ENCODE assay signal across 16 cellular contexts in genomic region chr7:143300959-143301617, GRCh38. TPM values are rescaled to one million over a fixed set of nuclear protein-coding genes. Genes with fewer than 3 reads are reported as not detected.
A peak's percentile ranks its signal among the peaks of the same experiment; 100 is the strongest.
DNase-seq lines count a peak whose midpoint lies in the region; ATAC-seq and TF ChIP-seq lines count a peak whose summit lies in the region.
"Had no signal": no experiment of that assay in that cellular context is flagged by ENCODE, and none has a peak within 500 bp of the region (broad histone marks: within the 10 kb centered on the region; RNA-seq: fewer than 3 reads in every experiment).

No MANE protein-coding gene starts in this region.

- intact Hi-C loops in Panc1 (cut with micrococcal nuclease; ENCODE audit: unreplicated experiment), result no loop called here

- ATAC-seq in Panc1 (no peak), HG03432 (IDR thresholded peaks at IDR 0.05; ENCODE audit: unreplicated experiment) (no peak)
- ATAC-seq in effector memory CD8-positive, alpha-beta T cell (replicated peaks), result no peak
- ATAC-seq in stimulated activated effector memory CD8-positive, alpha-beta T cell treated with anti-CD3 and anti-CD28 coated beads, Interleukin-12 subunit alpha, Interleukin-12 subunit beta, amount 100 ng/mL, for 72 hours, result no peak
- ATAC-seq: Right ventricle myocardium inferior had no signal

- POLR2A ChIA-PET in Panc1 (lab: Charles Lee), result interaction anchor here (0.5 kb wide), 1 partner anchor 11 kb away, joined by 5 read pairs; no protein-coding TSS in a partner anchor

- H3K4me3 ChIP-seq in Panc1 (ENCODE audit: low read depth in 2 of 2, low read length in 2 of 2), result no peak overlapping the region

- H3K36me3 Mint-ChIP-seq in HFFc6 (ENCODE audit: low read depth), result peaks cover 61% of the 10 kb centered on the region
- peaks cover 92% of the 10 kb centered on the region for H3K36me3 Mint-ChIP-seq in effector memory CD8-positive, alpha-beta T cell (ENCODE audit: insufficient read depth)
- peaks cover 100% of the 10 kb centered on the region for H3K36me3 Mint-ChIP-seq in stimulated activated effector memory CD8-positive, alpha-beta T cell treated with anti-CD3 and anti-CD28 coated beads, Interleukin-12 subunit alpha, Interleukin-12 subunit beta, amount 100 ng/mL, for 72 hours

- H3K27me3 Mint-ChIP-seq in HFFc6 (ENCODE audit: insufficient read depth), result no peaks in the 10 kb centered on the region; the same call in 1 of the 2 replicates
- no peaks in the 10 kb centered on the region for H3K27me3 Mint-ChIP-seq in effector memory CD8-positive, alpha-beta T cell

- H3K36me3 ChIP-seq in Panc1 (ENCODE audit: control insufficient read depth, insufficient read depth, low read length), result peaks cover 50% of the 10 kb centered on the region

- CTCF ChIA-PET in Panc1 (lab: Charles Lee), result no interaction called here

- H3K27me3 ChIP-seq in Panc1 (ENCODE audit: control insufficient read depth, insufficient read depth, low read length), result no peaks in the 10 kb centered on the region

- TSS peak; percentile 4 for BruUV-seq in Panc1 (replicated peaks; lab: Mats Ljungman, UMichigan)

- in situ Hi-C loops in Panc1 (cut with HindIII; ENCODE audit: low pct_unique_long_range_greater_than_20kb, low sequenced_read_pairs), result no loop called here

- TF ChIP-seq CTCF in HFFc6 (IDR thresholded peaks at IDR 0.05), result no peak
- no peak for TF ChIP-seq CTCF in Panc1 (IDR thresholded peaks at IDR 0.05)

- no peak overlapping the region for H3K27ac ChIP-seq in Panc1 (ENCODE audit: low read length)

- no peak overlapping the region for H3K4me3 Mint-ChIP-seq in HFFc6
- H3K4me3 Mint-ChIP-seq in effector memory CD8-positive, alpha-beta T cell, result no peak overlapping the region
- no peak overlapping the region for H3K4me3 Mint-ChIP-seq in stimulated activated effector memory CD8-positive, alpha-beta T cell treated with anti-CD3 and anti-CD28 coated beads, Interleukin-12 subunit alpha, Interleukin-12 subunit beta, amount 100 ng/mL, for 72 hours
- H3K4me3 Mint-ChIP-seq: nephron, WTC11 had no signal

- peak overlapping the region; percentile 19; the same call in 1 of the 2 replicates for H3K27ac Mint-ChIP-seq in HFFc6
- H3K27ac Mint-ChIP-seq in effector memory CD8-positive, alpha-beta T cell, result peak overlapping the region; percentile 19 to 23
- H3K27ac Mint-ChIP-seq in stimulated activated effector memory CD8-positive, alpha-beta T cell treated with anti-CD3 and anti-CD28 coated beads, Interleukin-12 subunit alpha, Interleukin-12 subunit beta, amount 100 ng/mL, for 72 hours, result peak overlapping the region; percentile 16
- H3K27ac Mint-ChIP-seq: nephron had no signal

- no peaks in the 10 kb centered on the region for H3K4me1 ChIP-seq in Panc1 (ENCODE audit: control insufficient read depth, insufficient read depth, low read length)

- no peaks in the 10 kb centered on the region for H3K9me3 ChIP-seq in Panc1 (ENCODE audit: control insufficient read depth, insufficient read depth, low read depth, low read length)

- DNase-seq in HFFc6 (peak; percentile 55), Panc1 (ENCODE audit: low read depth, low spot score) (no peak), retina (no peak), NCI-H2227 treated with DMSO at 0.1 percent for 48 hours (lab: John Stamatoyannopoulos, UW) (no peak)
- no peak for DNase-seq in effector memory CD8-positive, alpha-beta T cell
- DNase-seq in stimulated activated effector memory CD8-positive, alpha-beta T cell treated with anti-CD3 and anti-CD28 coated beads, Interleukin-12 subunit alpha, Interleukin-12 subunit beta, amount 100 ng/mL, for 72 hours (ENCODE audit: low spot score in 2 of 2), result no peak
- no peak for DNase-seq in effector CD4-positive, alpha-beta T cell
- DNase-seq: activated T-cell treated with anti-CD3 and anti-CD28 coated beads, Interleukin-2, amount 50 U/mL, for 1 hour; aorta; NCI-H1417 treated with DMSO at 0.1 percent for 48 hours; NCI-H526 had no signal

- peaks cover 42% of the 10 kb centered on the region for H3K4me1 Mint-ChIP-seq in HFFc6 (ENCODE audit: low read depth)
- H3K4me1 Mint-ChIP-seq in effector memory CD8-positive, alpha-beta T cell (ENCODE audit: low read depth in 2 of 2), result peaks cover 22 to 36% of the 10 kb centered on the region in 2 donors
- H3K4me1 Mint-ChIP-seq in stimulated activated effector memory CD8-positive, alpha-beta T cell treated with anti-CD3 and anti-CD28 coated beads, Interleukin-12 subunit alpha, Interleukin-12 subunit beta, amount 100 ng/mL, for 72 hours, result peaks cover 34% of the 10 kb centered on the region
- H3K4me1 Mint-ChIP-seq: WTC11 had no signal

- H3K9me3 Mint-ChIP-seq in HFFc6, result no peaks in the 10 kb centered on the region
- H3K9me3 Mint-ChIP-seq in effector memory CD8-positive, alpha-beta T cell, result no peaks in the 10 kb centered on the region
- no peaks in the 10 kb centered on the region for H3K9me3 Mint-ChIP-seq in stimulated activated effector memory CD8-positive, alpha-beta T cell treated with anti-CD3 and anti-CD28 coated beads, Interleukin-12 subunit alpha, Interleukin-12 subunit beta, amount 100 ng/mL, for 72 hours
- H3K9me3 Mint-ChIP-seq: nephron, WTC11 had no signal

RNA-seq across cellular contexts. Expression of gene CASP2, which starts 12.9 kb away (rescaled TPM):
- total RNA-seq in HFFc6 (2021; fragmentation: NEBNext Ultra II Directional; extraction: Animal tissue kit (Norgen Biotek cat#: 25700)), result 10 to 100 TPM; 22.4 to 29.6 (median 25.0) TPM
- 47.4 TPM for total RNA-seq in Panc1 (2021; ENCODE audit: unreplicated experiment)
- 18.7 TPM for polyA plus RNA-seq in Panc1 (2012; ENCODE audit: insufficient read length)

RNA-seq across cellular contexts. Expression of gene CLCN1, which starts 14.8 kb away (rescaled TPM):
- total RNA-seq in HFFc6 (2021; fragmentation: NEBNext Ultra II Directional; extraction: Animal tissue kit (Norgen Biotek cat#: 25700)), result not detected
- total RNA-seq in Panc1 (2021; ENCODE audit: unreplicated experiment), result 0.15 TPM
- 0.21 TPM for polyA plus RNA-seq in Panc1 (2012; ENCODE audit: insufficient read length)
- total RNA-seq: aorta, glomerular endothelial cell, Right ventricle myocardium inferior had no signal
- polyA plus RNA-seq: aorta had no signal

RNA-seq across cellular contexts. Expression of gene TMEM139, which starts 16.3 kb away (rescaled TPM):
- total RNA-seq in HFFc6 (2021; fragmentation: NEBNext Ultra II Directional; extraction: Animal tissue kit (Norgen Biotek cat#: 25700)), result under 1 TPM in 1 of 6 experiments, not detected in 5; 0.25 TPM
- total RNA-seq in Panc1 (2021; ENCODE audit: unreplicated experiment), result 2.0 TPM
- polyA plus RNA-seq in Panc1 (2012; ENCODE audit: insufficient read length), result 2.4 TPM

RNA-seq across cellular contexts. Expression of gene GSTK1, which starts 37.8 kb away (rescaled TPM):
- 100 to 1,000 TPM in 2 of 6 experiments, 10 to 100 TPM in 4; 85.6 to 102 (median 89.4) TPM for total RNA-seq in HFFc6 (2021; fragmentation: NEBNext Ultra II Directional; extraction: Animal tissue kit (Norgen Biotek cat#: 25700))
- total RNA-seq in Panc1 (2021; ENCODE audit: unreplicated experiment), result 100 TPM
- 94.9 TPM for polyA plus RNA-seq in Panc1 (2012; ENCODE audit: insufficient read length)
